9 cellular contexts compared by ENCODE assay signal in the genomic region with DNA sequence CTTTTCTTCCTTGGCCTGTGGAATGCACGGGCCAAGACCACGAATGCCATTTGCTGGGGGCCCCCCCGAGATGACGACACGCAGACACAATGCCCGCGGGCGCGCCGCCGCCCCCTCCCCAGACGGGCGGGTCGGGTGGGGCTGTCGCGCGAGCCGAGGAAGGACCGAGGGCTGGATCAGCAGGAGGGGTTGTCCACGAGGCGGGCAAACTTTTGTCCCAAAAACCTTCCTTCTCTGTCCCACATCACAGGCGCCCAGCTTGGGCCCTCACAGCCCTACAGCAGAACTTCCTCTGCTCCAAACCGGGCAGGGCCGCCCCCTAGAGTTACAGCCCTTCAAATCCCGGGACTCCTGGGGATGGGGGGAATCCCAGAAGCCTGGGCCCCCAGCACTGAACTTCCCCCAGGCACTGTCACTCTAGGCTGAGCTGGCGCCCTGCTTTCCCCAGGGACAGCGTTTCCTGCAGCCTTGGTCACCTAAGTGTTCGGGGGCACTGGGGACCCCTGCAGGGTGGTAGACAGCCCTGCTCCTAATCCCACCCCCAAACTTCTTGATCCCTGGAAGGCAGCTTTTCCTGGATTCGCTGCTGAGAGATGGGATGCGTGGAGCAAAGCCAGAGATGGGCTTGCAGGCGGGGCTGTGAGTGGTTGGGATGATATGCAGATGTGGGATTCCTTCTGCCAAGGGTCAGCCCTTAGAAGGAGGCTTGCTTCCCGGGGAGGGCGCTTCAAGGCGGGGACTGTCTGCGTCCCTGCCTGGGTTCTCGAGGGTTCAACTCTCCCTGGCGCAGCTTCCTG. TPM values are rescaled to one million over a fixed set of nuclear protein-coding genes. Genes with fewer than 3 reads are reported as not detected.
DNase-seq lines count a peak whose midpoint lies in the region; TF ChIP-seq lines count a peak whose summit lies in the region.
"Had no signal": no experiment of that assay in that cellular context is flagged by ENCODE, and none has a peak within 500 bp of the region (broad histone marks: within the 10 kb centered on the region; RNA-seq: fewer than 3 reads in every experiment).

No MANE protein-coding gene starts in this region.

- peaks cover 0 to 73% (median 30%) of the 10 kb centered on the region in 6 donors for H3K4me1 ChIP-seq in spleen

- H3K4me1 Mint-ChIP-seq in T-helper 2 cell treated with Interferon-gamma antibody and Interleukin-4, amounts not matched to agents 5 μg/mL and 100 μg/mL, for 36 hours (ENCODE audit: low read depth), result no peaks in the 10 kb centered on the region

- H3K36me3 ChIP-seq in H7 (replicated peaks; ENCODE audit: control insufficient read depth, insufficient read depth, low read length) (no peaks in the 10 kb centered on the region), spleen (no peaks in the 10 kb centered on the region)
- H3K36me3 ChIP-seq: neutrophil had no signal

- H3K27me3 ChIP-seq in H7 (ENCODE audit: control insufficient read depth, insufficient read depth, low read length) (peaks cover 5% of the 10 kb centered on the region), spleen (replicated peaks in 1 of 7) (peaks cover 0 to 53% (median 18%) of the 10 kb centered on the region in 7 donors)

- no peak overlapping the region for H3K4me3 Mint-ChIP-seq in T-helper 2 cell treated with Interferon-gamma antibody and Interleukin-4, amounts not matched to agents 5 μg/mL and 100 μg/mL, for 36 hours

- H3K9me3 Mint-ChIP-seq in T-helper 2 cell treated with Interferon-gamma antibody and Interleukin-4, amounts not matched to agents 5 μg/mL and 100 μg/mL, for 36 hours, result no peaks in the 10 kb centered on the region

- H3K9me3 ChIP-seq in spleen, result no peaks in the 10 kb centered on the region
- H3K9me3 ChIP-seq: neutrophil had no signal

- H3K27ac ChIP-seq in spleen, result peak overlapping the region in 7 of 8 donors; percentile 47 to 85 (median 79)
- H3K27ac ChIP-seq: neutrophil had no signal

- no peaks in the 10 kb centered on the region for H3K36me3 Mint-ChIP-seq in T-helper 2 cell treated with Interferon-gamma antibody and Interleukin-4, amounts not matched to agents 5 μg/mL and 100 μg/mL, for 36 hours (ENCODE audit: low read depth)

- 3 to 15% (median 13%) methylated on average over 25 to 37 of the region's 37 CpGs for WGBS in spleen, 5 donors

- H3K4me3 ChIP-seq in H7 (ENCODE audit: insufficient read depth, low read depth, low read length) (peak overlapping the region; percentile 74), spleen (peak overlapping the region in 7 of 8 donors; percentile 41 to 75 (median 57))

- H3K27me3 Mint-ChIP-seq in T-helper 2 cell treated with Interferon-gamma antibody and Interleukin-4, amounts not matched to agents 5 μg/mL and 100 μg/mL, for 36 hours (ENCODE audit: low read depth), result peaks cover 16% of the 10 kb centered on the region

- DNase-seq in H7 (peak; percentile 89), astrocyte of the hippocampus (ENCODE audit: low read depth, low spot score) (peak; percentile 83), iPS-NIHi7 (ENCODE audit: extremely low spot score) (peak; percentile 63), spleen (no peak), DMS79 treated with DMSO at 0.1 percent for 48 hours (lab: John Stamatoyannopoulos, UW) (no peak), MV-4-11 (lab: John Stamatoyannopoulos, UW) (no peak)
- no peak for DNase-seq in effector CD8-positive, alpha-beta T cell (lab: John Stamatoyannopoulos, UW)
- DNase-seq in T-helper 2 cell treated with Interferon-gamma antibody and Interleukin-4, amounts not matched to agents 5 μg/mL and 100 μg/mL, for 36 hours (ENCODE audit: low spot score), result no peak

- peak in 1 of 11 experiments; percentile 7 for TF ChIP-seq CTCF in spleen (IDR thresholded peaks at IDR 0.05 in 8 of 11, conservative IDR thresholded peaks at IDR 0.05 in 3 of 11)

- intact Hi-C loops in spleen (cut with DNase I; ENCODE audit: low total_unique reads), result loop anchor here (10.0 kb wide), 1 partner anchor 188 kb away; no protein-coding TSS in a partner anchor

- no peak for TF ChIP-seq POLR2A in spleen (IDR thresholded peaks at IDR 0.05)

- no peak overlapping the region for H3K27ac Mint-ChIP-seq in T-helper 2 cell treated with Interferon-gamma antibody and Interleukin-4, amounts not matched to agents 5 μg/mL and 100 μg/mL, for 36 hours

RNA-seq across cellular contexts. Expression of gene COL5A1, which starts 1.0 kb away (rescaled TPM):
- total RNA-seq in H7 (2014; rRNA removed; shearing (Covaris generic)), result 10.1 and 11.3 TPM in 2 replicates
- 10 to 100 TPM; 14.6 to 50.6 (median 28.9) TPM for total RNA-seq in spleen
- polyA plus RNA-seq in spleen, result 10 to 100 TPM in 1 of 3 donors, 1 to 10 TPM in 2; 2.6 to 12.2 (median 3.1) TPM

Comparison
In these comparisons a context has a peak if more than half of its experiments do, and no peak if none do; other contexts are left out.
1. DNase-seq: peak in H7 (single experiment), astrocyte of the hippocampus (single experiment) and iPS-NIHi7 (single experiment); none in spleen (single experiment), effector CD8-positive, alpha-beta T cell (single experiment), DMS79 treated with DMSO at 0.1 percent for 48 hours (single experiment), T-helper 2 cell treated with Interferon-gamma antibody and Interleukin-4, amounts not matched to agents 5 μg/mL and 100 μg/mL, for 36 hours (single experiment) and MV-4-11 (single experiment).